ENCODE assay signal across 8 cellular contexts in the genomic region with DNA sequence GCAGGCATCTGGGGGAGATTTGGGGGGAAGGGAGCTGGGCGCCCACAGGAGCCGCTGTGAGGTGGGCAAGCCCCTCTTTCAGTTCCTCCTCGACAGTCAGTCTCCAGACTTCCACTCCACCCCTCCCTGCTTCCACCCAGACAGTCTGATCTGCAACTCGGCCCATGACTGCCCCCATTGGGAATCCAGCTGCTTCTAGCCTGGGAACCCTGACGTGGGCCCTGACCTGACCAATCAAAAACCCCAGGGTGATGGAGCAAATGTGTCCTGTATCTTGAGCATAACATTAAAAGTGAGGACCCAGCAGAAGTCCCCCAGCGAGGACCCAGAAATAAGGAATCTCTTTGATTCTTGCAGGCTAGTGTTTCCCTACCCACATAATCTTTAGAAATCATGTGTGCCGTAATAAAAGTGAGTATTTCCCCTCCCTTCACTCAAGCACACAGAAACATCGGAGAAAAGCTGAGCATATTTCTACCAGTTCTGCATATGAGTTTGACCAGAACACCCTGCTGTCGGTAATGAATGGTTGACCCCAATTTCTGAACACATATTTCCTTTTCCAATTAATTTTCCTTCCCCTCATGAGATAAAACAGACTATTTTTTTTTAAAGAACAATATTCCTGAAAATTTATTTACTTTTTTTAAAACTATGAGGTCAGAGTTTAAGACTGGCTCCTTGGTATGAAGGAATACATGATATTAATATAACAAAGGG. TPM values are rescaled to one million over a fixed set of nuclear protein-coding genes. Genes with fewer than 3 reads are reported as not detected.
DNase-seq lines count a peak whose midpoint lies in the region; ATAC-seq and TF ChIP-seq lines count a peak whose summit lies in the region.

No MANE protein-coding gene starts in this region.

- in situ Hi-C loops in GM13977 (cut with MboI; ENCODE audit: low pct_unique_long_range_greater_than_20kb, low sequenced_read_pairs, unreplicated experiment) = loop anchor here (25.0 kb wide), 1 partner anchor 236 kb away; the partner anchor contains the start of genes ALKBH2 and UNG

- peak; percentile 46 for TF ChIP-seq CTCF in GM13977 (IDR thresholded peaks at IDR 0.05; ENCODE audit: extremely low read depth, insufficient read depth, missing control alignments)
- peak; percentile 33 for TF ChIP-seq CTCF in left ventricle myocardium inferior (IDR thresholded peaks at IDR 0.05; ENCODE audit: borderline replicate concordance)
- TF ChIP-seq CTCF in upper lobe of left lung (IDR thresholded peaks at IDR 0.05) = no peak

- intact Hi-C loops in left ventricle myocardium inferior (cut with micrococcal nuclease) = loop anchor here (10.0 kb wide), 1 partner anchor 46 kb away; no protein-coding TSS in a partner anchor

- DNase-seq in GM13977 (ENCODE audit: low spot score) (peak; percentile 71), SW 1271 (lab: John Stamatoyannopoulos, UW) (peak; percentile 69 to 78), left ventricle myocardium inferior (peak; percentile 74), upper lobe of left lung (peak in 1 of 2 donors; percentile 68), NCI-H748 treated with DMSO at 0.1 percent for 48 hours (lab: John Stamatoyannopoulos, UW) (no peak), NCI-H2029 treated with DMSO at 0.1 percent for 48 hours (lab: John Stamatoyannopoulos, UW) (no peak), retina (no peak)

- WGBS in upper lobe of left lung, 2 donors = 59% methylated on average over 9 of the region's 9 CpGs

- H3K27me3 ChIP-seq in left ventricle myocardium inferior (ENCODE audit: low read depth) = no peaks in the 10 kb centered on the region
- H3K27me3 ChIP-seq in upper lobe of left lung = no peaks in the 10 kb centered on the region

- H3K27ac ChIP-seq in left ventricle myocardium inferior (replicated peaks) (peak overlapping the region; percentile 98), upper lobe of left lung (peak overlapping the region; percentile 69 to 96 (median 94))

- TF ChIP-seq POLR2A in upper lobe of left lung (IDR thresholded peaks at IDR 0.05) = peak in 1 of 4 donors; percentile 13

- peaks cover 4% of the 10 kb centered on the region for H3K9me3 ChIP-seq in left ventricle myocardium inferior (replicated peaks)
- H3K9me3 ChIP-seq in upper lobe of left lung = no peaks in the 10 kb centered on the region

- TF ChIP-seq EP300 in upper lobe of left lung (IDR thresholded peaks at IDR 0.05) = no peak

- ATAC-seq in HG02852 (IDR thresholded peaks at IDR 0.05; ENCODE audit: unreplicated experiment) (peak; percentile 59), upper lobe of left lung (ENCODE audit: low FRiP score in 2 of 2) (peak in 1 of 2 donors; percentile 70)

- H3K4me1 ChIP-seq in left ventricle myocardium inferior (peaks cover 98% of the 10 kb centered on the region), upper lobe of left lung (peaks cover 74 to 88% (median 76%) of the 10 kb centered on the region in 4 donors)

- H3K36me3 ChIP-seq in left ventricle myocardium inferior = peaks cover 35% of the 10 kb centered on the region
- H3K36me3 ChIP-seq in upper lobe of left lung = peaks cover 0 to 37% (median 15%) of the 10 kb centered on the region in 4 donors

- H3K4me3 ChIP-seq in left ventricle myocardium inferior (peak overlapping the region; percentile 45), upper lobe of left lung (peak overlapping the region in 1 of 4 donors; percentile 14)

RNA-seq across cellular contexts. Expression of gene SSH1, which starts 6.4 kb away (rescaled TPM):
- total RNA-seq in left ventricle myocardium inferior (30.1 TPM), upper lobe of left lung (10 to 100 TPM; 23.9 to 66.0 (median 43.8) TPM)

RNA-seq across cellular contexts. Expression of gene DAO, which starts 28.9 kb away (rescaled TPM):
- total RNA-seq in left ventricle myocardium inferior (not detected), upper lobe of left lung (not detected)

Comparison
In these comparisons a context has a peak if more than half of its experiments do, and no peak if none do; other contexts are left out.
1. DNase-seq: peak in GM13977 (single experiment), SW 1271 (2 of 2) and left ventricle myocardium inferior (single experiment); none in NCI-H748 treated with DMSO at 0.1 percent for 48 hours (single experiment), NCI-H2029 treated with DMSO at 0.1 percent for 48 hours (single experiment) and retina (single experiment).
2. CTCF ChIP-seq: peak in GM13977 (single experiment) and left ventricle myocardium inferior (single experiment); none in upper lobe of left lung (0 of 6).